Comparison of ENCODE assay signal across 9 cellular contexts in genomic region chr2:86037795-86038192, GRCh38.
A peak's percentile ranks its signal among the peaks of the same experiment; 100 is the strongest.
DNase-seq lines count a peak whose midpoint lies in the region; ATAC-seq and TF ChIP-seq lines count a peak whose summit lies in the region.
"Had no signal": no experiment of that assay in that cellular context is flagged by ENCODE, and none has a peak within 500 bp of the region (broad histone marks: within the 10 kb centered on the region; RNA-seq: fewer than 3 reads in every experiment).

No MANE protein-coding gene starts in this region.

- H3K4me3 ChIP-seq in left ventricle myocardium inferior = no peak overlapping the region

- peak; percentile 60 for ATAC-seq in stimulated activated effector memory CD8-positive, alpha-beta T cell treated with anti-CD3 and anti-CD28 coated beads, Interleukin-12 subunit alpha, Interleukin-12 subunit beta, amount 100 ng/mL, for 72 hours

- no peaks in the 10 kb centered on the region for H3K27me3 ChIP-seq in left ventricle myocardium inferior (ENCODE audit: low read depth)

- POLR2A ChIA-PET in GM10248 (lab: Yijun Ruan, JAX) = interaction anchor here (0.5 kb wide), 1 partner anchor 181 kb away, joined by 3 read pairs; no protein-coding TSS in a partner anchor

- peak; percentile 2 for DNase-seq in activated effector memory CD4-positive, alpha-beta T cell treated with Interleukin-2 at 50 U/mL for 16 hours
- DNase-seq in left ventricle myocardium inferior = no peak
- no peak for DNase-seq in stimulated activated effector memory CD8-positive, alpha-beta T cell treated with anti-CD3 and anti-CD28 coated beads, Interleukin-12 subunit alpha, Interleukin-12 subunit beta, amount 100 ng/mL, for 72 hours (ENCODE audit: low spot score in 2 of 2)
- no peak for DNase-seq in NCI-H2171 (lab: John Stamatoyannopoulos, UW)
- DNase-seq in NCI-H1092 treated with DMSO at 0.1 percent for 48 hours (lab: John Stamatoyannopoulos, UW) = no peak
- no peak for DNase-seq in GM10248 (ENCODE audit: extremely low spot score)
- no peak for DNase-seq in C1 segment of cervical spinal cord (lab: John Stamatoyannopoulos, UW)
- DNase-seq: NCI-H2081 treated with DMSO at 0.1 percent for 48 hours had no signal

- CTCF ChIA-PET in GM10248 (lab: Yijun Ruan, JAX) = interaction anchor here (1.2 to 4.6 kb wide), 10 partner anchors 11 to 210 kb away, joined by 3 to 33 read pairs (median 14); partner anchors contain the start of gene ST3GAL5

- peak overlapping the region; percentile 74 for H3K4me3 Mint-ChIP-seq in stimulated activated effector memory CD8-positive, alpha-beta T cell treated with anti-CD3 and anti-CD28 coated beads, Interleukin-12 subunit alpha, Interleukin-12 subunit beta, amount 100 ng/mL, for 72 hours

- intact Hi-C loops in left ventricle myocardium inferior (cut with micrococcal nuclease) = no loop called here

- H3K9me3 ChIP-seq in KOPT-K1 (ENCODE audit: insufficient read depth, low read length, poor library complexity, severe bottlenecking) (no peaks in the 10 kb centered on the region), left ventricle myocardium inferior (replicated peaks) (no peaks in the 10 kb centered on the region)

- peaks cover 92% of the 10 kb centered on the region for H3K36me3 Mint-ChIP-seq in stimulated activated effector memory CD8-positive, alpha-beta T cell treated with anti-CD3 and anti-CD28 coated beads, Interleukin-12 subunit alpha, Interleukin-12 subunit beta, amount 100 ng/mL, for 72 hours

- H3K4me1 Mint-ChIP-seq in stimulated activated effector memory CD8-positive, alpha-beta T cell treated with anti-CD3 and anti-CD28 coated beads, Interleukin-12 subunit alpha, Interleukin-12 subunit beta, amount 100 ng/mL, for 72 hours = peaks cover 74% of the 10 kb centered on the region

- H3K27ac ChIP-seq in KOPT-K1 (ENCODE audit: low read depth, low read length, poor library complexity, severe bottlenecking) (peak overlapping the region; percentile 94), left ventricle myocardium inferior (replicated peaks) (peak overlapping the region; percentile 94)

- no peak for TF ChIP-seq CTCF in left ventricle myocardium inferior (IDR thresholded peaks at IDR 0.05; ENCODE audit: borderline replicate concordance)
- TF ChIP-seq CTCF in GM10248 (IDR thresholded peaks at IDR 0.05; ENCODE audit: control extremely low read depth, extremely low read depth, low read depth, missing control alignments) = no peak

- H3K36me3 ChIP-seq in KOPT-K1 (ENCODE audit: insufficient read depth, low read length) (peaks cover 62% of the 10 kb centered on the region), left ventricle myocardium inferior (peaks cover 40% of the 10 kb centered on the region)

- H3K27ac Mint-ChIP-seq in stimulated activated effector memory CD8-positive, alpha-beta T cell treated with anti-CD3 and anti-CD28 coated beads, Interleukin-12 subunit alpha, Interleukin-12 subunit beta, amount 100 ng/mL, for 72 hours = peak overlapping the region; percentile 96

- peaks cover 63% of the 10 kb centered on the region for H3K4me1 ChIP-seq in left ventricle myocardium inferior

- no peaks in the 10 kb centered on the region for H3K9me3 Mint-ChIP-seq in stimulated activated effector memory CD8-positive, alpha-beta T cell treated with anti-CD3 and anti-CD28 coated beads, Interleukin-12 subunit alpha, Interleukin-12 subunit beta, amount 100 ng/mL, for 72 hours
